23 cellular contexts compared by ENCODE assay signal in the genomic region with DNA sequence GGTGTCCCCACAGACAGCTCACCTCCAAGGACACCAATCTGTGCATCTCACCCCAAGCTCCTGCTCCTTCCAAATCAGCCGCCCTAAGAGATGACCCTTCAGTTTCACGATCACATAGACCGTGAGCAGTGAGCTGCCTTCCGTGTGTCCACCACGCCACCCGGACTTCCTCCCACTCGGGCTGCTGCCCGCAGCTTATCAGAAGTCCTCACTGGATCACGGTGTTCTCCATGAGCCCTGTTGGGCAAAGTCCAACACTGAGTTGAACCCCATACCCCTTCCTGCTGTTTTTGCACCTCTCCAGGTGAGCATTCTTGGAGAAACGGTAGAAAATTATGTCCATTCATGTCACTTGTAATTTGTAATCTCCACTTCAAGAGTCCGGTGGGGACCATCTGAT.
"Had no signal": no experiment of that assay in that cellular context is flagged by ENCODE, and none has a peak within 500 bp of the region (broad histone marks: within the 10 kb centered on the region; RNA-seq: fewer than 3 reads in every experiment).

No MANE protein-coding gene starts in this region.

- H3K9me3 ChIP-seq: colonic mucosa, esophagus muscularis mucosa, lower lobe of right lung, prostate gland, right atrium auricular region, suprapubic skin, transverse colon had no signal

- H3K27me3 ChIP-seq: colonic mucosa, esophagus muscularis mucosa, foreskin keratinocyte, right atrium auricular region, suprapubic skin, transverse colon had no signal

- H3K4me1 ChIP-seq: colonic mucosa, esophagus muscularis mucosa, foreskin keratinocyte, lower lobe of right lung, parathyroid adenoma, prostate gland, right atrium auricular region, suprapubic skin had no signal

- H3K9me3 Mint-ChIP-seq: central memory CD8-positive, alpha-beta T cell; natural killer cell; stimulated activated naive CD8-positive, alpha-beta T cell treated with anti-CD3 and anti-CD28 coated beads, Interleukin-15, Interleukin-2, amounts not matched to agents 100 ng/mL and 50 ng/mL, for 24 hours had no signal

- H3K4me3 Mint-ChIP-seq: central memory CD8-positive, alpha-beta T cell; dendritic cell treated with granulocyte-macrophage colony-stimulating factor and Interleukin-4, amounts not matched to agents 40 ng/mL and 50 ng/mL, for 4 days; immature natural killer cell; natural killer cell; stimulated activated naive B cell treated with anti-CD40 and anti-IgM and Interleukin-4, amounts not matched to agents 10 μg/mL and 1 μg/mL and 100 μg/mL, for 72 hours; stimulated activated naive CD8-positive, alpha-beta T cell treated with anti-CD3 and anti-CD28 coated beads, Interleukin-15, Interleukin-2, amounts not matched to agents 100 ng/mL and 50 ng/mL, for 24 hours had no signal

- H3K27ac ChIP-seq: colonic mucosa, esophagus muscularis mucosa, foreskin keratinocyte, lower lobe of right lung, parathyroid adenoma, prostate gland, right atrium auricular region, suprapubic skin, transverse colon had no signal

- DNase-seq: colonic mucosa; effector memory CD4-positive, alpha-beta T cell; foreskin keratinocyte; glutamatergic neuron; hypothalamus; immature natural killer cell; islet precursor cell; kidney glomerular epithelial cell; left colon; left ventricle myocardium superior; lower lobe of right lung; natural killer cell; stimulated activated naive B cell treated with anti-CD40 and anti-IgM and Interleukin-4, amounts not matched to agents 10 μg/mL and 1 μg/mL and 100 μg/mL, for 72 hours; transverse colon had no signal

- H3K4me1 Mint-ChIP-seq: central memory CD8-positive, alpha-beta T cell; immature natural killer cell; natural killer cell; stimulated activated naive B cell treated with anti-CD40 and anti-IgM and Interleukin-4, amounts not matched to agents 10 μg/mL and 1 μg/mL and 100 μg/mL, for 72 hours had no signal

- ATAC-seq: foreskin keratinocyte; left colon; left ventricle myocardium superior; lower lobe of right lung; natural killer cell; sciatic nerve; stimulated activated naive B cell treated with anti-CD40 and anti-IgM and Interleukin-4, amounts not matched to agents 10 μg/mL and 1 μg/mL and 100 μg/mL, for 72 hours had no signal

- H3K79me2 ChIP-seq: parathyroid adenoma had no signal

- H3K27ac Mint-ChIP-seq: dendritic cell treated with granulocyte-macrophage colony-stimulating factor and Interleukin-4, amounts not matched to agents 40 ng/mL and 50 ng/mL, for 4 days; natural killer cell; stimulated activated naive B cell treated with anti-CD40 and anti-IgM and Interleukin-4, amounts not matched to agents 10 μg/mL and 1 μg/mL and 100 μg/mL, for 72 hours; stimulated activated naive CD8-positive, alpha-beta T cell treated with anti-CD3 and anti-CD28 coated beads, Interleukin-15, Interleukin-2, amounts not matched to agents 100 ng/mL and 50 ng/mL, for 24 hours had no signal

- H3K27me3 Mint-ChIP-seq: dendritic cell treated with granulocyte-macrophage colony-stimulating factor and Interleukin-4, amounts not matched to agents 40 ng/mL and 50 ng/mL, for 4 days; stimulated activated naive B cell treated with anti-CD40 and anti-IgM and Interleukin-4, amounts not matched to agents 10 μg/mL and 1 μg/mL and 100 μg/mL, for 72 hours; stimulated activated naive CD8-positive, alpha-beta T cell treated with anti-CD3 and anti-CD28 coated beads, Interleukin-15, Interleukin-2, amounts not matched to agents 100 ng/mL and 50 ng/mL, for 24 hours had no signal

- H2AFZ ChIP-seq: parathyroid adenoma had no signal

- H3K9ac ChIP-seq: parathyroid adenoma had no signal

- H3K36me3 ChIP-seq: colonic mucosa, esophagus muscularis mucosa, lower lobe of right lung, prostate gland, right atrium auricular region, suprapubic skin, transverse colon had no signal

- H3K4me3 ChIP-seq: colonic mucosa, esophagus muscularis mucosa, lower lobe of right lung, prostate gland, right atrium auricular region, suprapubic skin, transverse colon had no signal

- H3K36me3 Mint-ChIP-seq: immature natural killer cell; natural killer cell; stimulated activated naive B cell treated with anti-CD40 and anti-IgM and Interleukin-4, amounts not matched to agents 10 μg/mL and 1 μg/mL and 100 μg/mL, for 72 hours had no signal
